Comparison of ENCODE assay signal across 2 cellular contexts in the genomic region with DNA sequence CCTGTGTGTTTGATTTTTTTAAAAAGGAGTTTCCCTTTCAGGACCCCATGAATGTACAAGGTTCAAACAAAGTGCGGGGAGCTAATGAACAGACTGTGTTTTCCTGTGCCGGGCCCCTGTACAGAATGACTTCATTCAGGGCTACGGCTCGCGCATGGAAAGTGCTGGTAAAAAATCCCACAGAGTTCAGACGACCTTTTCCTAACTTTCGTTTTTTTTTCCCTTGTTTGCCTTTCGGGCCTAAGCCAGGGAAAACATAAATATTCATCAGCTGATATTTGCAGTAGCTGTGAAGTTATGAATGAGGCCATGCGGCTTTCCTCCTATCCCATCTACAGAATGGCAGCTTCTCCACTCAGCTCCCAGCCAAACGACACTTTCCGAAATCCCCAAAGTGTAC.
A peak's percentile ranks its signal among the peaks of the same experiment; 100 is the strongest.
TF ChIP-seq lines count a peak whose summit lies in the region.

No MANE protein-coding gene starts in this region.

TF ChIP-seq in GM23338, 12 proteins besides CTCF, POLR2A, EP300 and RAD21 (continued from another document):
- TF ChIP-seq, protein P1, sequence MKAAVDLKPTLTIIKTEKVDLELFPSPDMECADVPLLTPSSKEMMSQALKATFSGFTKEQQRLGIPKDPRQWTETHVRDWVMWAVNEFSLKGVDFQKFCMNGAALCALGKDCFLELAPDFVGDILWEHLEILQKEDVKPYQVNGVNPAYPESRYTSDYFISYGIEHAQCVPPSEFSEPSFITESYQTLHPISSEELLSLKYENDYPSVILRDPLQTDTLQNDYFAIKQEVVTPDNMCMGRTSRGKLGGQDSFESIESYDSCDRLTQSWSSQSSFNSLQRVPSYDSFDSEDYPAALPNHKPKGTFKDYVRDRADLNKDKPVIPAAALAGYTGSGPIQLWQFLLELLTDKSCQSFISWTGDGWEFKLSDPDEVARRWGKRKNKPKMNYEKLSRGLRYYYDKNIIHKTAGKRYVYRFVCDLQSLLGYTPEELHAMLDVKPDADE (IDR thresholded peaks at IDR 0.05) = no peak

TF ChIP-seq in HepG2, 621 proteins besides CTCF, POLR2A, EP300 and RAD21 (continued from another document):
- 0 out of 2 replicates have a peak, but pooled peaks have one; percentile 26 for TF ChIP-seq MED1 (CRISPR knock-in tag; IDR thresholded peaks at IDR 0.05)
- TF ChIP-seq ZNF616 (CRISPR knock-in tag; IDR thresholded peaks at IDR 0.05; ENCODE audit: low read depth) = no peak
- no peak for TF ChIP-seq SALL2 (CRISPR knock-in tag; IDR thresholded peaks at IDR 0.05)
- TF ChIP-seq RARA (CRISPR knock-in tag; IDR thresholded peaks at IDR 0.05) = 0 out of 2 replicates have a peak, but pooled peaks have one; percentile 10
- no peak for TF ChIP-seq NFIC (IDR thresholded peaks at IDR 0.05; ENCODE audit: low read length)
- TF ChIP-seq ZFAT (CRISPR knock-in tag; conservative IDR thresholded peaks at IDR 0.05) = peak; percentile 96
- peak; percentile 21; the same call in 1 of the 2 replicates for TF ChIP-seq RXRB (CRISPR knock-in tag; IDR thresholded peaks at IDR 0.05; ENCODE audit: borderline replicate concordance)
- TF ChIP-seq, protein P2, sequence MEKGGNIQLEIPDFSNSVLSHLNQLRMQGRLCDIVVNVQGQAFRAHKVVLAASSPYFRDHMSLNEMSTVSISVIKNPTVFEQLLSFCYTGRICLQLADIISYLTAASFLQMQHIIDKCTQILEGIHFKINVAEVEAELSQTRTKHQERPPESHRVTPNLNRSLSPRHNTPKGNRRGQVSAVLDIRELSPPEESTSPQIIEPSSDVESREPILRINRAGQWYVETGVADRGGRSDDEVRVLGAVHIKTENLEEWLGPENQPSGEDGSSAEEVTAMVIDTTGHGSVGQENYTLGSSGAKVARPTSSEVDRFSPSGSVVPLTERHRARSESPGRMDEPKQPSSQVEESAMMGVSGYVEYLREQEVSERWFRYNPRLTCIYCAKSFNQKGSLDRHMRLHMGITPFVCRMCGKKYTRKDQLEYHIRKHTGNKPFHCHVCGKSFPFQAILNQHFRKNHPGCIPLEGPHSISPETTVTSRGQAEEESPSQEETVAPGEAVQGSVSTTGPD (CRISPR knock-in tag; IDR thresholded peaks at IDR 0.05) = no peak
- TF ChIP-seq, protein P3, sequence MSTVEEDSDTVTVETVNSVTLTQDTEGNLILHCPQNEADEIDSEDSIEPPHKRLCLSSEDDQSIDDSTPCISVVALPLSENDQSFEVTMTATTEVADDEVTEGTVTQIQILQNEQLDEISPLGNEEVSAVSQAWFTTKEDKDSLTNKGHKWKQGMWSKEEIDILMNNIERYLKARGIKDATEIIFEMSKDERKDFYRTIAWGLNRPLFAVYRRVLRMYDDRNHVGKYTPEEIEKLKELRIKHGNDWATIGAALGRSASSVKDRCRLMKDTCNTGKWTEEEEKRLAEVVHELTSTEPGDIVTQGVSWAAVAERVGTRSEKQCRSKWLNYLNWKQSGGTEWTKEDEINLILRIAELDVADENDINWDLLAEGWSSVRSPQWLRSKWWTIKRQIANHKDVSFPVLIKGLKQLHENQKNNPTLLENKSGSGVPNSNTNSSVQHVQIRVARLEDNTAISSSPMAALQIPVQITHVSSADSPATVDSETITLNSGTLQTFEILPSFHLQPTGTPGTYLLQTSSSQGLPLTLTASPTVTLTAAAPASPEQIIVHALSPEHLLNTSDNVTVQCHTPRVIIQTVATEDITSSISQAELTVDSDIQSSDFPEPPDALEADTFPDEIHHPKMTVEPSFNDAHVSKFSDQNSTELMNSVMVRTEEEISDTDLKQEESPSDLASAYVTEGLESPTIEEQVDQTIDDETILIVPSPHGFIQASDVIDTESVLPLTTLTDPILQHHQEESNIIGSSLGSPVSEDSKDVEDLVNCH (CRISPR knock-in tag; IDR thresholded peaks at IDR 0.05) = no peak
- 0 out of 2 replicates have a peak, but pooled peaks have one; percentile 33 for TF ChIP-seq ISX (CRISPR knock-in tag; conservative IDR thresholded peaks at IDR 0.05)
- TF ChIP-seq SOX6 (IDR thresholded peaks at IDR 0.05) = no peak
- TF ChIP-seq SOX6 (CRISPR knock-in tag; IDR thresholded peaks at IDR 0.05) = peak; percentile 35; the same call in 1 of the 2 replicates
- TF ChIP-seq PITX1 (CRISPR knock-in tag; IDR thresholded peaks at IDR 0.05) = peak; percentile 37; the same call in 1 of the 2 replicates
- peak; percentile 50; the same call in 1 of the 2 replicates for TF ChIP-seq RNF2 (conservative IDR thresholded peaks at IDR 0.05; ENCODE audit: low read depth)
- TF ChIP-seq ZNF264 (CRISPR knock-in tag; IDR thresholded peaks at IDR 0.05) = 0 out of 2 replicates have a peak, but pooled peaks have one; percentile 32
- TF ChIP-seq FOXP1 (IDR thresholded peaks at IDR 0.05) = no peak
- TF ChIP-seq FOXP1 (CRISPR knock-in tag; IDR thresholded peaks at IDR 0.05) = peak; percentile 31; the same call in 1 of the 2 replicates
